In genomic region chr1:169681094-169681493, GRCh38 we compare ENCODE assay signal across 12 cellular contexts. TPM values are rescaled to one million over a fixed set of nuclear protein-coding genes. Genes with fewer than 3 reads are reported as not detected.
A peak's percentile ranks its signal among the peaks of the same experiment; 100 is the strongest.
DNase-seq lines count a peak whose midpoint lies in the region; ATAC-seq and TF ChIP-seq lines count a peak whose summit lies in the region.
"Had no signal": no experiment of that assay in that cellular context is flagged by ENCODE, and none has a peak within 500 bp of the region (broad histone marks: within the 10 kb centered on the region; RNA-seq: fewer than 3 reads in every experiment).

No MANE protein-coding gene starts in this region.

- intact Hi-C loops in activated CD8-positive, alpha-beta T cell treated with anti-CD3 and anti-CD28 coated beads for 36 hours (cut with micrococcal nuclease), result loop anchor here (2.0 kb wide), 1 partner anchor 14 kb away; no protein-coding TSS in a partner anchor
- intact Hi-C loops in Right ventricle myocardium inferior (cut with DNase I), result no loop called here
- intact Hi-C loops in sciatic nerve (cut with DNase I), result no loop called here

- no peaks in the 10 kb centered on the region for H3K27me3 Mint-ChIP-seq in CD4-positive, CD25-positive, alpha-beta regulatory T cell
- H3K27me3 Mint-ChIP-seq in activated CD8-positive, alpha-beta T cell treated with anti-CD3 and anti-CD28 coated beads for 36 hours, result no peaks in the 10 kb centered on the region

- no peak for DNase-seq in CD4-positive, CD25-positive, alpha-beta regulatory T cell
- DNase-seq in activated CD8-positive, alpha-beta T cell treated with anti-CD3 and anti-CD28 coated beads for 36 hours, result no peak
- DNase-seq in Right ventricle myocardium inferior (ENCODE audit: missing footprints) (no peak), middle frontal gyrus (ENCODE audit: extremely low spot score, low spot score) (no peak), suprapubic skin (ENCODE audit: low spot score in 2 of 2) (no peak), sciatic nerve (ENCODE audit: low spot score) (no peak)
- DNase-seq: caudate nucleus, foreskin keratinocyte, NCI-H1694 had no signal

- peak; percentile 19 to 33 for ATAC-seq in CD4-positive, CD25-positive, alpha-beta regulatory T cell (ENCODE audit: low read depth in 2 of 2)
- peak; percentile 28 for ATAC-seq in GM18907 (IDR thresholded peaks at IDR 0.05; ENCODE audit: unreplicated experiment)
- ATAC-seq in HG02798 (IDR thresholded peaks at IDR 0.05; ENCODE audit: poor library complexity, unreplicated experiment), result peak; percentile 31
- ATAC-seq in activated CD8-positive, alpha-beta T cell treated with anti-CD3 and anti-CD28 coated beads for 36 hours, result peak; percentile 5
- ATAC-seq in Right ventricle myocardium inferior, result no peak
- no peak for ATAC-seq in sciatic nerve
- ATAC-seq: foreskin keratinocyte had no signal

- peak overlapping the region in 2 of 3 donors; percentile 97 to 100 for H3K27ac Mint-ChIP-seq in CD4-positive, CD25-positive, alpha-beta regulatory T cell
- H3K27ac Mint-ChIP-seq in activated CD8-positive, alpha-beta T cell treated with anti-CD3 and anti-CD28 coated beads for 36 hours, result peak overlapping the region; percentile 92

- H3K4me3 Mint-ChIP-seq in CD4-positive, CD25-positive, alpha-beta regulatory T cell, result peak overlapping the region in 2 of 4 donors; percentile 91 to 94
- H3K4me3 Mint-ChIP-seq in activated CD8-positive, alpha-beta T cell treated with anti-CD3 and anti-CD28 coated beads for 36 hours, result peak overlapping the region; percentile 48

- peaks cover 3% of the 10 kb centered on the region for H3K36me3 ChIP-seq in CD4-positive, CD25-positive, alpha-beta regulatory T cell (ENCODE audit: control insufficient read depth, insufficient read depth, low read length)
- H3K36me3 ChIP-seq in suprapubic skin, result no peaks in the 10 kb centered on the region

- H3K36me3 Mint-ChIP-seq in CD4-positive, CD25-positive, alpha-beta regulatory T cell, result peaks cover 8% of the 10 kb centered on the region
- no peaks in the 10 kb centered on the region for H3K36me3 Mint-ChIP-seq in activated CD8-positive, alpha-beta T cell treated with anti-CD3 and anti-CD28 coated beads for 36 hours (ENCODE audit: low read depth)

- no peak for TF ChIP-seq CTCF in activated CD8-positive, alpha-beta T cell treated with anti-CD3 and anti-CD28 coated beads for 36 hours (IDR thresholded peaks at IDR 0.05)
- no peak for TF ChIP-seq CTCF in suprapubic skin (IDR thresholded peaks at IDR 0.05)

- H3K27me3 ChIP-seq in CD4-positive, CD25-positive, alpha-beta regulatory T cell (ENCODE audit: control insufficient read depth, insufficient read depth, low read length), result no peaks in the 10 kb centered on the region
- H3K27me3 ChIP-seq in suprapubic skin, result peaks cover 19% of the 10 kb centered on the region

- POLR2A ChIA-PET in activated CD8-positive, alpha-beta T cell treated with anti-CD3 and anti-CD28 coated beads for 36 hours (lab: Charles Lee), result interaction anchor here (0.8 to 3.5 kb wide), 4 partner anchors 9 to 47 kb away, joined by 3 to 19 read pairs (median 8); no protein-coding TSS in a partner anchor

- peaks cover 76% of the 10 kb centered on the region for H3K4me1 ChIP-seq in CD4-positive, CD25-positive, alpha-beta regulatory T cell (ENCODE audit: control insufficient read depth, insufficient read depth, low read length, poor library complexity, severe bottlenecking)
- H3K4me1 ChIP-seq in suprapubic skin, result no peaks in the 10 kb centered on the region
- H3K4me1 ChIP-seq: foreskin keratinocyte had no signal

- peak overlapping the region; percentile 88 for H3K27ac ChIP-seq in CD4-positive, CD25-positive, alpha-beta regulatory T cell (ENCODE audit: insufficient read depth, low read length, poor library complexity, severe bottlenecking)
- H3K27ac ChIP-seq in suprapubic skin, result no peak overlapping the region
- H3K27ac ChIP-seq: foreskin keratinocyte had no signal

- peaks cover 24 to 56% (median 44%) of the 10 kb centered on the region in 4 donors for H3K4me1 Mint-ChIP-seq in CD4-positive, CD25-positive, alpha-beta regulatory T cell
- peaks cover 53% of the 10 kb centered on the region for H3K4me1 Mint-ChIP-seq in activated CD8-positive, alpha-beta T cell treated with anti-CD3 and anti-CD28 coated beads for 36 hours (ENCODE audit: low read depth)

- CTCF ChIA-PET in activated CD8-positive, alpha-beta T cell treated with anti-CD3 and anti-CD28 coated beads for 36 hours (lab: Charles Lee), result interaction anchor here (0.9 to 4.7 kb wide), 8 partner anchors 10 to 95 kb away, joined by 3 to 24 read pairs (median 7); partner anchors contain the start of gene F5

- TF ChIP-seq POLR2A in suprapubic skin (IDR thresholded peaks at IDR 0.05), result no peak

- no peaks in the 10 kb centered on the region for H3K9me3 Mint-ChIP-seq in CD4-positive, CD25-positive, alpha-beta regulatory T cell
- H3K9me3 Mint-ChIP-seq in activated CD8-positive, alpha-beta T cell treated with anti-CD3 and anti-CD28 coated beads for 36 hours, result no peaks in the 10 kb centered on the region

- peak overlapping the region; percentile 84 for H3K4me3 ChIP-seq in CD4-positive, CD25-positive, alpha-beta regulatory T cell (ENCODE audit: low read depth, low read length)
- H3K4me3 ChIP-seq in suprapubic skin, result no peak overlapping the region

- no peaks in the 10 kb centered on the region for H3K9me3 ChIP-seq in CD4-positive, CD25-positive, alpha-beta regulatory T cell (ENCODE audit: control insufficient read depth in 2 of 2, low read length in 2 of 2)
- H3K9me3 ChIP-seq in suprapubic skin, result no peaks in the 10 kb centered on the region

- no peak for TF ChIP-seq EP300 in suprapubic skin (IDR thresholded peaks at IDR 0.05)

- 45% methylated on average over 2 of the region's 2 CpGs for WGBS in suprapubic skin

RNA-seq across cellular contexts. Expression of gene SELL, which starts 30.3 kb away (rescaled TPM):
- 370 TPM for total RNA-seq in CD4-positive, CD25-positive, alpha-beta regulatory T cell
- polyA plus RNA-seq in CD4-positive, CD25-positive, alpha-beta regulatory T cell, result 1,000 to 10,000 TPM; 1,894 to 2,165 (median 2,020) TPM
- total RNA-seq in activated CD8-positive, alpha-beta T cell treated with anti-CD3 and anti-CD28 coated beads for 36 hours, result 100 to 1,000 TPM; 105 to 110 TPM
- total RNA-seq in Right ventricle myocardium inferior (1.1 TPM), suprapubic skin (under 1 TPM in 2 of 4 donors, not detected in 2; 0.47 to 0.60 TPM), sciatic nerve (13.5 TPM)
- total RNA-seq: foreskin keratinocyte had no signal
- polyA plus RNA-seq: foreskin keratinocyte had no signal

RNA-seq across cellular contexts. Expression of gene SELP, which starts 51.2 kb away (rescaled TPM):
- 12.1 TPM for total RNA-seq in CD4-positive, CD25-positive, alpha-beta regulatory T cell
- polyA plus RNA-seq in CD4-positive, CD25-positive, alpha-beta regulatory T cell, result 10 to 100 TPM; 15.2 to 25.2 (median 22.5) TPM
- under 1 TPM; 0.50 to 0.81 TPM for total RNA-seq in activated CD8-positive, alpha-beta T cell treated with anti-CD3 and anti-CD28 coated beads for 36 hours
- 7.1 TPM for total RNA-seq in Right ventricle myocardium inferior
- total RNA-seq in suprapubic skin, result 1 to 10 TPM in 3 of 4 donors, under 1 TPM in 1; 0.95 to 3.7 (median 2.6) TPM
- total RNA-seq in sciatic nerve, result 21.0 TPM
- total RNA-seq: foreskin keratinocyte, renal cortical epithelial cell had no signal
- polyA plus RNA-seq: foreskin keratinocyte had no signal

RNA-seq across cellular contexts. Expression of gene SELE, which starts 52.8 kb away (rescaled TPM):
- not detected for total RNA-seq in CD4-positive, CD25-positive, alpha-beta regulatory T cell
- under 1 TPM in 2 of 4 donors, not detected in 2; 0.06 to 0.09 TPM for polyA plus RNA-seq in CD4-positive, CD25-positive, alpha-beta regulatory T cell
- not detected for total RNA-seq in activated CD8-positive, alpha-beta T cell treated with anti-CD3 and anti-CD28 coated beads for 36 hours
- total RNA-seq in Right ventricle myocardium inferior (0.87 TPM), suprapubic skin (1 to 10 TPM in 3 of 4 donors, under 1 TPM in 1; 0.32 to 3.3 (median 2.3) TPM), sciatic nerve (20.1 TPM)
- total RNA-seq: foreskin keratinocyte, renal cortical epithelial cell had no signal
- polyA plus RNA-seq: foreskin keratinocyte had no signal

Comparison
In these comparisons a context has a peak if more than half of its experiments do, and no peak if none do; other contexts are left out.
1. ATAC-seq: peak in CD4-positive, CD25-positive, alpha-beta regulatory T cell (2 of 2), GM18907 (single experiment), HG02798 (single experiment) and activated CD8-positive, alpha-beta T cell treated with anti-CD3 and anti-CD28 coated beads for 36 hours (single experiment); none in Right ventricle myocardium inferior (single experiment) and sciatic nerve (single experiment).